ENCODE assay signal across 8 cellular contexts in genomic region chr9:37903831-37904646, GRCh38. TPM values are rescaled to one million over a fixed set of nuclear protein-coding genes. Genes with fewer than 3 reads are reported as not detected.
DNase-seq lines count a peak whose midpoint lies in the region; ATAC-seq, FAIRE-seq and TF ChIP-seq lines count a peak whose summit lies in the region.

A gene with protein sequence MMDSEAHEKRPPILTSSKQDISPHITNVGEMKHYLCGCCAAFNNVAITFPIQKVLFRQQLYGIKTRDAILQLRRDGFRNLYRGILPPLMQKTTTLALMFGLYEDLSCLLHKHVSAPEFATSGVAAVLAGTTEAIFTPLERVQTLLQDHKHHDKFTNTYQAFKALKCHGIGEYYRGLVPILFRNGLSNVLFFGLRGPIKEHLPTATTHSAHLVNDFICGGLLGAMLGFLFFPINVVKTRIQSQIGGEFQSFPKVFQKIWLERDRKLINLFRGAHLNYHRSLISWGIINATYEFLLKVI (minus strand): TSS chr9:37904127. CDS start chr9:37888550, 15,577 bp downstream.

- H3K36me3 Mint-ChIP-seq in Calu3 (ENCODE audit: insufficient read depth, unreplicated experiment) = no peaks in the 10 kb centered on the region

- peak within 1 kb of the TSS; percentile 32 for H3K4me3 Mint-ChIP-seq in Calu3 (ENCODE audit: low read depth, unreplicated experiment)

- H3K9ac ChIP-seq in endocrine pancreas (ENCODE audit: control insufficient read depth, insufficient read depth, low read length) = peak within 1 kb of the TSS; percentile 84

- no peaks in the 10 kb centered on the region for H3K9me3 Mint-ChIP-seq in Calu3 (ENCODE audit: low read depth, unreplicated experiment)

- peak; percentile 95 for FAIRE-seq in HTR-8/SVneo (lab: Jason Lieb, UNC)

- no peaks in the 10 kb centered on the region for H3K9me3 ChIP-seq in endocrine pancreas (ENCODE audit: control insufficient read depth, low read length)

- CTCF ChIA-PET in Calu3 (lab: Charles Lee) = no interaction called here

- H3K36me3 ChIP-seq in endocrine pancreas (ENCODE audit: control insufficient read depth, insufficient read depth, low read length) = no peaks in the 10 kb centered on the region

- DNase-seq in Calu3 (peak; percentile 5), HTR-8/SVneo (ENCODE audit: insufficient read length, low spot score) (peak; percentile 92), NOMO-1 treated with DMSO at 0.1 percent for 48 hours (lab: John Stamatoyannopoulos, UW; ENCODE audit: unreplicated experiment) (peak; percentile 15), mesenteric fat pad (ENCODE audit: low spot score) (peak; percentile 96)
- peak; percentile 83 to 98 (median 97) for DNase-seq in activated CD8-positive, alpha-beta memory T cell treated with anti-CD3 and anti-CD28 coated beads for 48 hours (ENCODE audit: low read depth in 2 of 3, low spot score in 2 of 3)
- DNase-seq in stimulated activated CD8-positive, alpha-beta memory T cell treated with anti-CD3 and anti-CD28 coated beads, Interleukin-15, amount 100 ng/mL, for 4 hours (ENCODE audit: low read depth in 2 of 2) = peak; percentile 88 to 89

- no peaks in the 10 kb centered on the region for H3K27me3 ChIP-seq in endocrine pancreas (ENCODE audit: control insufficient read depth, insufficient read depth, low read length)

- H3K4me3 ChIP-seq in endocrine pancreas (ENCODE audit: control insufficient read depth, insufficient read depth, low read length) = peak within 1 kb of the TSS; percentile 70

- TF ChIP-seq CTCF in Calu3 (IDR thresholded peaks at IDR 0.05; ENCODE audit: unreplicated experiment) = no peak

- BruUV-seq in Calu3 (replicated peaks; lab: Mats Ljungman, UMichigan) = no TSS peak

- H3K27ac Mint-ChIP-seq in Calu3 (ENCODE audit: unreplicated experiment) = no peak within 1 kb of the TSS

- peak; percentile 79 for ATAC-seq in GM21367 (IDR thresholded peaks at IDR 0.05; ENCODE audit: unreplicated experiment)

- H3K4me1 ChIP-seq in endocrine pancreas (ENCODE audit: control insufficient read depth, insufficient read depth, low read length) = peaks cover 16% of the 10 kb centered on the region

- H3K4me1 Mint-ChIP-seq in Calu3 (ENCODE audit: low read depth, unreplicated experiment) = no peaks in the 10 kb centered on the region

- H3K27me3 Mint-ChIP-seq in Calu3 (ENCODE audit: unreplicated experiment) = no peaks in the 10 kb centered on the region

- intact Hi-C loops in Calu3 (cut with micrococcal nuclease; ENCODE audit: unreplicated experiment) = no loop called here

RNA-seq across cellular contexts. Expression of the gene that starts here (rescaled TPM):
- total RNA-seq in Calu3 (2022) (9.3 and 10.3 TPM in 2 replicates), mesenteric fat pad (59.2 TPM)

Comparison
In these comparisons a context has a peak if more than half of its experiments do, and no peak if none do; other contexts are left out.
1. Peak in every context shown above with its lines: DNase-seq, ATAC-seq and H3K4me3 ChIP-seq.
2. DNase-seq: peak in every context shown above with its lines; median percentile 97 in activated CD8-positive, alpha-beta memory T cell treated with anti-CD3 and anti-CD28 coated beads for 48 hours; 96 in mesenteric fat pad; 92 in HTR-8/SVneo; 88 in stimulated activated CD8-positive, alpha-beta memory T cell treated with anti-CD3 and anti-CD28 coated beads, Interleukin-15, amount 100 ng/mL, for 4 hours; 15 in NOMO-1 treated with DMSO at 0.1 percent for 48 hours; 5 in Calu3.